In genomic region chr13:70142658-70143057, GRCh38 we compare ENCODE assay signal across 4 cellular contexts. TPM values are rescaled to one million over a fixed set of nuclear protein-coding genes. Genes with fewer than 3 reads are reported as not detected.
"Had no signal": no experiment of that assay in that cellular context is flagged by ENCODE, and none has a peak within 500 bp of the region (broad histone marks: within the 10 kb centered on the region; RNA-seq: fewer than 3 reads in every experiment).

No MANE protein-coding gene starts in this region.

RNA-seq across cellular contexts. Expression of gene KLHL1, which starts 34.4 kb away (rescaled TPM):
- total RNA-seq: LHCN-M2, M059J, MCF 10A had no signal

RNA-seq across cellular contexts. Expression of gene ATXN8OS, which starts 35.0 kb away (rescaled TPM):
- total RNA-seq: LHCN-M2, M059J, MCF 10A, NCI-H460 had no signal
